1 cellular context compared by ENCODE assay signal in the genomic region with DNA sequence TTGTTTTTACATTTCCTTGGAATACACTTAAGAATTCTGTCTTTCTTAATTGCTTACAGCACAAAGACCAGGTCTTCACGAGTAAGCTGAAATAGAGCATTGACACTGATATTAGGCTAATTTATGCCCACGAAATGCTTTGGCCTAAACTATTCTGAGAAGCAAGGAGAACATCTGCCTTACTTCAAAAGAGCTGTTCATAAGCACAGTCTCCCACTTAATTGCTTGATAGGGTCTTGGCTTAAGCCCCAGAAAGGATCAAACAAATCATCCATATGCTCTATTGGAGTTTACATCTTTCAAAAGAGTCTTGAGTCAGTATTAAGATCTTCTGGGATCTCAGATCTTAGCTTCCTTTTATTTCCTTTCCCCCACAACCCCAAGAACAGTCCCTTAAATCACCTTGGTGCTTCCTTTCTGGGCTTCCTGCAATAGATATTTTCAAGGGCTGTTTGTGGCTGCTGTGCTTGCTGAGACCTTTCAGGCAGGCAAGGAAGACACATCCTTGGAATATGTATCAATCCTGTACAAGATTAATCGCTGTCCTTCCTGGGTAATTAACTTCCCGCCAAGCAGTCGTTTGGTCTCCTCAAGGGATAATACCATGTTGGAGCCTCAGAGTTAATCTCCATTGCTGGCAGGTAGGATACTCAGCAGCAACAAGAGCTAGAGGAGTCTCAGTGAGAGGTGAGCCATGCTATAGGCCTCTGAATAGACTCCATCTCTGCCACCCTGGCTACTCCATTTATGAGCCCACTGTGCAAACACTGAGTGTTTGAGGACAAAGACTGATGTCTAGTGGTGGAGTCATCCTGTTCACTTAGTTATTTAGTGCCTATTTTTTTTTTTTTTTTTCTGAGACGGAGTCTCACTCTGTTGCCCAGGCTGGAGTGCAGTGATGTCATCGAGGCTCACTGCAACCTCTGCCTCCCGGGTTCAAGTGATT.
TF ChIP-seq lines count a peak whose summit lies in the region.

No MANE protein-coding gene starts in this region.

TF ChIP-seq in HepG2, 621 proteins besides CTCF, POLR2A, EP300 and RAD21:
- TF ChIP-seq ATF7 (IDR thresholded peaks at IDR 0.05) (peak; percentile 45; the same call in 1 of the 2 replicates), ATF7 (CRISPR knock-in tag; IDR thresholded peaks at IDR 0.05) (no peak), MAF1 (CRISPR knock-in tag; IDR thresholded peaks at IDR 0.05; ENCODE audit: borderline replicate concordance) (no peak), ZNF121 (CRISPR knock-in tag; IDR thresholded peaks at IDR 0.05) (peak; percentile 73)
TF ChIP-seq in HepG2: peak in this region for 2.
